ENCODE assay signal across 1 cellular context in genomic region chr11:62336949-62337681, GRCh38.
TF ChIP-seq lines count a peak whose summit lies in the region.

Gene ASRGL1 (plus strand): TSS chr11:62337448. CDS start chr11:62337978, 530 bp downstream.

TF ChIP-seq in A549, 52 proteins besides CTCF, POLR2A, EP300 and RAD21 (continued from another document):
- no peak for TF ChIP-seq REST (IDR thresholded peaks at IDR 0.05)
- no peak for TF ChIP-seq ZC3H11A (IDR thresholded peaks at IDR 0.05)
- TF ChIP-seq HMGXB4 (CRISPR knock-in tag; IDR thresholded peaks at IDR 0.05; ENCODE audit: borderline replicate concordance) = no peak
- TF ChIP-seq JUN (IDR thresholded peaks at IDR 0.05) = 0 out of 5 replicates have a peak, but pooled peaks of 1 of the 2 experiments have one; percentile 17
- TF ChIP-seq FOSL2 (IDR thresholded peaks at IDR 0.05) = no peak
- TF ChIP-seq FOSL2 (CRISPR knock-in tag; IDR thresholded peaks at IDR 0.05) = no peak
- no peak for TF ChIP-seq KDM1A (IDR thresholded peaks at IDR 0.05; ENCODE audit: low read depth)
